Comparison of ENCODE assay signal across 16 cellular contexts in the genomic region with DNA sequence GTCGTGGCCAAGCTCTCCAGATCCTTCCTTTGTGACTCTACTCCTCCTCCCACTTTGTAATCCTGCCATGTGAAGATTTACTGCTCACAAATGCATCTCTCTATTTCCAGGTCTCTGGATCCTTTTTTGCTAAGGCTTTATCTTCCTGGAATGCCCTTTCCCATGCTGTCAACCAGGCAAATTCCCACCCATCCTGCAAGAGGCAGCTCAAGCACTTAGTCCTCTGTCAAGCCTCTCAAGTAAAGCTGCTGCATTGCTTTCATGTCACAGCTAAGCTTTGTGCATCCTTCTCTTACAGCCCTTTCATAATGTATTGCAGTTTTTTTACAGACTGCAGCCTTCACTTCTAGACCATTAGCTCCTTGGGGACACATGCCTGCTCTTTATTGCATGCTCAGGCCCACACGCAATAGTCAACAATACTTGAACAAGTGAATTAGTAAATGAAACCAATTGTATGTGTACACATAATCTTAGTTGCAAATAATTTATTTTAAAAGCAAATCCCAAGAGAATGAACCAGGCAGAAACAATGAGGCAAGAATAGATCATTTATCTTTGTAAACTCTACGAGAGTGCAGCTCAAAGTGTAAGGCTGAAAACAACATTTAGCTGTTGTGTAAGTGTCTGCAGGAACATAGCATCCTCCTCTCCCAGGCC.
"Had no signal": no experiment of that assay in that cellular context is flagged by ENCODE, and none has a peak within 500 bp of the region (broad histone marks: within the 10 kb centered on the region; RNA-seq: fewer than 3 reads in every experiment).

No MANE protein-coding gene starts in this region.

- H3K36me3 ChIP-seq: tibial artery, uterus had no signal

- H3K27ac Mint-ChIP-seq: activated T-helper 1 cell treated with anti-CD3 and anti-CD28 coated beads, Interleukin-12 subunit alpha, Interleukin-12 subunit beta, Interleukin-2, Interleukin-4 antibody, amounts not matched to agents 30 ng/mL and 10 ng/mL and 1 ng/mL, durations not matched to agents 14 hours and 24 hours and 36 hours had no signal

- H3K9me3 Mint-ChIP-seq: activated CD4-positive, alpha-beta memory T cell treated with anti-CD3 and anti-CD28 coated beads for 36 hours; activated T-helper 1 cell treated with anti-CD3 and anti-CD28 coated beads, Interleukin-12 subunit alpha, Interleukin-12 subunit beta, Interleukin-2, Interleukin-4 antibody, amounts not matched to agents 30 ng/mL and 10 ng/mL and 1 ng/mL, durations not matched to agents 14 hours and 24 hours and 36 hours had no signal

- DNase-seq: activated CD4-positive, alpha-beta memory T cell treated with anti-CD3 and anti-CD28 coated beads for 36 hours; activated CD4-positive, CD25-positive, alpha-beta regulatory T cell treated with anti-CD3 and anti-CD28 coated beads, Interleukin-2, amount 50 U/mL, for 72 hours; activated CD8-positive, alpha-beta memory T cell treated with anti-CD3 and anti-CD28 coated beads, Interleukin-2, amount 50 U/mL, for 4 hours; activated naive CD4-positive, alpha-beta T cell treated with anti-CD3 and anti-CD28 coated beads, Interleukin-2, amount 50 U/mL, for 16 hours; amniotic stem cell; body of pancreas; cerebellar nuclear complex; dermis blood vessel endothelial cell; right cardiac atrium; small intestine; SW 1271; T-helper 9 cell; tibial artery; uterus had no signal

- H3K27me3 Mint-ChIP-seq: activated CD4-positive, alpha-beta memory T cell treated with anti-CD3 and anti-CD28 coated beads for 36 hours had no signal

- ATAC-seq: body of pancreas, right cardiac atrium had no signal

- H3K4me3 ChIP-seq: body of pancreas, hepatocyte, tibial artery, uterus had no signal

- H3K4me1 ChIP-seq: uterus had no signal

- H3K27me3 ChIP-seq: body of pancreas, hepatocyte, tibial artery, uterus had no signal

- FAIRE-seq: small intestine had no signal

- H3K9me3 ChIP-seq: body of pancreas, tibial artery, uterus had no signal

- H3K27ac ChIP-seq: body of pancreas, hepatocyte, tibial artery, uterus had no signal
